19 cellular contexts compared by ENCODE assay signal in genomic region chr12:58087428-58088117, GRCh38.
DNase-seq lines count a peak whose midpoint lies in the region; ATAC-seq and TF ChIP-seq lines count a peak whose summit lies in the region.
"Had no signal": no experiment of that assay in that cellular context is flagged by ENCODE, and none has a peak within 500 bp of the region (broad histone marks: within the 10 kb centered on the region; RNA-seq: fewer than 3 reads in every experiment).

No MANE protein-coding gene starts in this region.

- DNase-seq in SK-N-SH (peak; percentile 8), NT2/D1 (ENCODE audit: low read depth, low spot score) (peak; percentile 27), endodermal cell (peak; percentile 76), osteoblast (ENCODE audit: insufficient read length, low spot score, missing footprints) (peak; percentile 42), NCI-H1105 treated with DMSO at 0.1 percent for 48 hours (lab: John Stamatoyannopoulos, UW) (no peak), kidney tubule cell (ENCODE audit: low spot score) (no peak)
- DNase-seq: AML-193, GDM1, NCI-H1436, NCI-H1930, NCI-H226, NCI-H524, NCI-H82 had no signal

- H3K9ac ChIP-seq in SK-N-SH: no peak overlapping the region
- no peak overlapping the region for H3K9ac ChIP-seq in NT2/D1 (ENCODE audit: insufficient read length, low read depth)
- H3K9ac ChIP-seq in endodermal cell (ENCODE audit: extremely low read depth, low read length, poor library complexity, severe bottlenecking): no peak overlapping the region
- H3K9ac ChIP-seq: KMS-11 had no signal

- peaks cover 6% of the 10 kb centered on the region for H3K27me3 Mint-ChIP-seq in endodermal cell (ENCODE audit: insufficient read depth)

- H3K9me3 ChIP-seq in SK-N-SH (no peaks in the 10 kb centered on the region), NT2/D1 (ENCODE audit: insufficient read depth, low read length) (no peaks in the 10 kb centered on the region), endodermal cell (ENCODE audit: control insufficient read depth, low read length) (peaks cover 9% of the 10 kb centered on the region), osteoblast (ENCODE audit: low read depth, low read length) (no peaks in the 10 kb centered on the region)
- H3K9me3 ChIP-seq: SJSA1 had no signal

- no peak for ATAC-seq in SK-N-SH treated with all-trans-retinoic acid at 6 μM for 48 hours
- ATAC-seq in HG03520 (IDR thresholded peaks at IDR 0.05; ENCODE audit: unreplicated experiment): no peak

- no peaks in the 10 kb centered on the region for H4K20me1 ChIP-seq in SK-N-SH (ENCODE audit: insufficient read depth)
- H4K20me1 ChIP-seq in osteoblast (ENCODE audit: insufficient read depth, low read length): no peaks in the 10 kb centered on the region

- no peak for TF ChIP-seq CTCF in SK-N-SH (IDR thresholded peaks at IDR 0.05)
- TF ChIP-seq CTCF in endodermal cell (conservative IDR thresholded peaks at IDR 0.05): no peak
- TF ChIP-seq CTCF in osteoblast (IDR thresholded peaks at IDR 0.05; ENCODE audit: extremely low read depth, low read depth, low read length): no peak

- H2AFZ ChIP-seq in SK-N-SH (ENCODE audit: low read depth) (no peak overlapping the region), osteoblast (ENCODE audit: low read length) (no peak overlapping the region)

- H3K27ac Mint-ChIP-seq in endodermal cell: no peak overlapping the region

- TF ChIP-seq EP300 in SK-N-SH (IDR thresholded peaks at IDR 0.05; ENCODE audit: borderline replicate concordance in 1 of 2, low read depth in 1 of 2, low read length in 1 of 2): no peak

- H3K27me3 ChIP-seq in SK-N-SH (ENCODE audit: insufficient read depth) (no peaks in the 10 kb centered on the region), NT2/D1 (ENCODE audit: insufficient read depth, insufficient read length) (peaks cover 3% of the 10 kb centered on the region), endodermal cell (ENCODE audit: control insufficient read depth, insufficient read depth, low read length, poor library complexity, severe bottlenecking) (no peaks in the 10 kb centered on the region), osteoblast (ENCODE audit: insufficient read depth, low read length) (no peaks in the 10 kb centered on the region)
- H3K27me3 ChIP-seq: SJSA1 had no signal

- no peak for TF ChIP-seq RAD21 in SK-N-SH (IDR thresholded peaks at IDR 0.05; ENCODE audit: low read length)

- POLR2A ChIA-PET in SK-N-SH (lab: Yijun Ruan, JAX): no interaction called here

- H3K4me3 ChIP-seq in SK-N-SH (ENCODE audit: low read depth in 2 of 2, low read length in 1 of 2): no peak overlapping the region
- H3K4me3 ChIP-seq in NT2/D1 (ENCODE audit: insufficient read length, low read depth): no peak overlapping the region
- no peak overlapping the region for H3K4me3 ChIP-seq in endodermal cell (ENCODE audit: low read length)
- no peak overlapping the region for H3K4me3 ChIP-seq in osteoblast (ENCODE audit: insufficient read depth, low read length)
- H3K4me3 ChIP-seq: SJSA1 had no signal

- H3K4me3 Mint-ChIP-seq in endodermal cell: no peak overlapping the region

- H3K9me3 Mint-ChIP-seq in endodermal cell: peaks cover 22% of the 10 kb centered on the region

- H3K79me2 ChIP-seq in SK-N-SH (ENCODE audit: insufficient read depth): no peaks in the 10 kb centered on the region
- H3K79me2 ChIP-seq in osteoblast (ENCODE audit: insufficient read depth, low read length): no peaks in the 10 kb centered on the region

- no peaks in the 10 kb centered on the region for H3K36me3 ChIP-seq in SK-N-SH (replicated peaks in 1 of 2; ENCODE audit: control insufficient read depth in 1 of 2, insufficient read depth in 2 of 2, low read length in 1 of 2)
- H3K36me3 ChIP-seq in NT2/D1 (ENCODE audit: insufficient read depth, insufficient read length, low read length): no peaks in the 10 kb centered on the region
- no peaks in the 10 kb centered on the region for H3K36me3 ChIP-seq in endodermal cell (ENCODE audit: control insufficient read depth, insufficient read depth, low read length)
- no peaks in the 10 kb centered on the region for H3K36me3 ChIP-seq in osteoblast (ENCODE audit: insufficient read depth, low read length)
- H3K36me3 ChIP-seq: SJSA1 had no signal

- H3K9me2 ChIP-seq in SK-N-SH: no peaks in the 10 kb centered on the region

- H3K4me1 ChIP-seq in SK-N-SH (ENCODE audit: control insufficient read depth in 1 of 2, insufficient read depth in 2 of 2, low read depth in 1 of 2, low read length in 1 of 2) (no peaks in the 10 kb centered on the region), NT2/D1 (ENCODE audit: insufficient read depth, insufficient read length) (no peaks in the 10 kb centered on the region), endodermal cell (ENCODE audit: control insufficient read depth, insufficient read depth, low read length) (no peaks in the 10 kb centered on the region), osteoblast (ENCODE audit: insufficient read depth, low read length) (no peaks in the 10 kb centered on the region)
- H3K4me1 ChIP-seq: SJSA1 had no signal

- no peak overlapping the region for H3K4me2 ChIP-seq in SK-N-SH
- H3K4me2 ChIP-seq in osteoblast (ENCODE audit: insufficient read depth, low read length): no peak overlapping the region
- H3K4me2 ChIP-seq: KMS-11 had no signal

- peaks cover 10% of the 10 kb centered on the region for H3K4me1 Mint-ChIP-seq in endodermal cell

- no peak overlapping the region for H3K27ac ChIP-seq in SK-N-SH (ENCODE audit: low read depth in 2 of 2, low read length in 1 of 2)
- H3K27ac ChIP-seq in endodermal cell (ENCODE audit: low read depth, low read length): no peak overlapping the region
- H3K27ac ChIP-seq in osteoblast (ENCODE audit: low read depth, low read length): no peak overlapping the region
- H3K27ac ChIP-seq: 22Rv1, C4-2B, KMS-11, SJSA1 had no signal

- no peaks in the 10 kb centered on the region for H3K36me3 Mint-ChIP-seq in endodermal cell (ENCODE audit: low read depth)

- no peaks in the 10 kb centered on the region for H3F3A ChIP-seq in SK-N-SH (replicated peaks; ENCODE audit: insufficient read depth)

- WGBS in SK-N-SH (ENCODE audit: low lambda C conversion rate): 8% methylated on average over 11 of the region's 11 CpGs
- WGBS in endodermal cell (ENCODE audit: insufficient coverage in 1 of 2, insufficient read length in 1 of 2), 2 experiments: 65 to 74% methylated on average over 8 to 11 of the region's 11 CpGs

- CTCF ChIA-PET in SK-N-SH (lab: Yijun Ruan, JAX): no interaction called here

TF ChIP-seq in SK-N-SH, 30 proteins besides CTCF, POLR2A, EP300 and RAD21 (continues in another document):
- TF ChIP-seq NRF1 (IDR thresholded peaks at IDR 0.05; ENCODE audit: low read depth, low read length): no peak
- TF ChIP-seq PBX3 (IDR thresholded peaks at IDR 0.05): no peak
- no peak for TF ChIP-seq RFX5 (IDR thresholded peaks at IDR 0.05; ENCODE audit: low read length)
- TF ChIP-seq YY1 (IDR thresholded peaks at IDR 0.05; ENCODE audit: low read depth): no peak
- TF ChIP-seq, protein P1, sequence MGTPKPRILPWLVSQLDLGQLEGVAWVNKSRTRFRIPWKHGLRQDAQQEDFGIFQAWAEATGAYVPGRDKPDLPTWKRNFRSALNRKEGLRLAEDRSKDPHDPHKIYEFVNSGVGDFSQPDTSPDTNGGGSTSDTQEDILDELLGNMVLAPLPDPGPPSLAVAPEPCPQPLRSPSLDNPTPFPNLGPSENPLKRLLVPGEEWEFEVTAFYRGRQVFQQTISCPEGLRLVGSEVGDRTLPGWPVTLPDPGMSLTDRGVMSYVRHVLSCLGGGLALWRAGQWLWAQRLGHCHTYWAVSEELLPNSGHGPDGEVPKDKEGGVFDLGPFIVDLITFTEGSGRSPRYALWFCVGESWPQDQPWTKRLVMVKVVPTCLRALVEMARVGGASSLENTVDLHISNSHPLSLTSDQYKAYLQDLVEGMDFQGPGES (IDR thresholded peaks at IDR 0.05; ENCODE audit: low read depth, low read length): no peak

TF ChIP-seq in SK-N-SH treated with all-trans-retinoic acid at 6 μM for 48 hours, 23 proteins besides CTCF, POLR2A, EP300 and RAD21 (continues in another document):
- TF ChIP-seq PPARA (CRISPR knock-in tag; IDR thresholded peaks at IDR 0.05; ENCODE audit: borderline replicate concordance) (no peak), ZC3H10 (CRISPR knock-in tag; IDR thresholded peaks at IDR 0.05) (no peak), SNAI2 (CRISPR knock-in tag; IDR thresholded peaks at IDR 0.05) (no peak), ARNTL (CRISPR knock-in tag; IDR thresholded peaks at IDR 0.05; ENCODE audit: borderline replicate concordance, low read depth) (no peak), ZNF565 (CRISPR knock-in tag; conservative IDR thresholded peaks at IDR 0.05; ENCODE audit: low read depth) (no peak), ZFP30 (CRISPR knock-in tag; IDR thresholded peaks at IDR 0.05) (no peak), BACH2 (CRISPR knock-in tag; IDR thresholded peaks at IDR 0.05; ENCODE audit: borderline replicate concordance) (no peak), CREB5 (CRISPR knock-in tag; IDR thresholded peaks at IDR 0.05; ENCODE audit: low read depth) (no peak), TCF4 (CRISPR knock-in tag; IDR thresholded peaks at IDR 0.05; ENCODE audit: borderline replicate concordance) (no peak)
- TF ChIP-seq, protein P2, sequence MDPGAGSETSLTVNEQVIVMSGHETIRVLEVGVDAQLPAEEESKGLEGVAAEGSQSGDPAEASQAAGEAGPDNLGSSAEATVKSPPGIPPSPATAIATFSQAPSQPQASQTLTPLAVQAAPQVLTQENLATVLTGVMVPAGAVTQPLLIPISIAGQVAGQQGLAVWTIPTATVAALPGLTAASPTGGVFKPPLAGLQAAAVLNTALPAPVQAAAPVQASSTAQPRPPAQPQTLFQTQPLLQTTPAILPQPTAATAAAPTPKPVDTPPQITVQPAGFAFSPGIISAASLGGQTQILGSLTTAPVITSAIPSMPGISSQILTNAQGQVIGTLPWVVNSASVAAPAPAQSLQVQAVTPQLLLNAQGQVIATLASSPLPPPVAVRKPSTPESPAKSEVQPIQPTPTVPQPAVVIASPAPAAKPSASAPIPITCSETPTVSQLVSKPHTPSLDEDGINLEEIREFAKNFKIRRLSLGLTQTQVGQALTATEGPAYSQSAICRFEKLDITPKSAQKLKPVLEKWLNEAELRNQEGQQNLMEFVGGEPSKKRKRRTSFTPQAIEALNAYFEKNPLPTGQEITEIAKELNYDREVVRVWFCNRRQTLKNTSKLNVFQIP (CRISPR knock-in tag; IDR thresholded peaks at IDR 0.05; ENCODE audit: borderline replicate concordance, low read depth): no peak

Comparison
In these comparisons a context has a peak if more than half of its experiments do, and no peak if none do; other contexts are left out.
1. DNase-seq: peak in SK-N-SH (single experiment), NT2/D1 (single experiment), endodermal cell (single experiment) and osteoblast (single experiment); none in NCI-H1105 treated with DMSO at 0.1 percent for 48 hours (single experiment) and kidney tubule cell (single experiment).